ENCODE assay signal across 11 cellular contexts in the genomic region with DNA sequence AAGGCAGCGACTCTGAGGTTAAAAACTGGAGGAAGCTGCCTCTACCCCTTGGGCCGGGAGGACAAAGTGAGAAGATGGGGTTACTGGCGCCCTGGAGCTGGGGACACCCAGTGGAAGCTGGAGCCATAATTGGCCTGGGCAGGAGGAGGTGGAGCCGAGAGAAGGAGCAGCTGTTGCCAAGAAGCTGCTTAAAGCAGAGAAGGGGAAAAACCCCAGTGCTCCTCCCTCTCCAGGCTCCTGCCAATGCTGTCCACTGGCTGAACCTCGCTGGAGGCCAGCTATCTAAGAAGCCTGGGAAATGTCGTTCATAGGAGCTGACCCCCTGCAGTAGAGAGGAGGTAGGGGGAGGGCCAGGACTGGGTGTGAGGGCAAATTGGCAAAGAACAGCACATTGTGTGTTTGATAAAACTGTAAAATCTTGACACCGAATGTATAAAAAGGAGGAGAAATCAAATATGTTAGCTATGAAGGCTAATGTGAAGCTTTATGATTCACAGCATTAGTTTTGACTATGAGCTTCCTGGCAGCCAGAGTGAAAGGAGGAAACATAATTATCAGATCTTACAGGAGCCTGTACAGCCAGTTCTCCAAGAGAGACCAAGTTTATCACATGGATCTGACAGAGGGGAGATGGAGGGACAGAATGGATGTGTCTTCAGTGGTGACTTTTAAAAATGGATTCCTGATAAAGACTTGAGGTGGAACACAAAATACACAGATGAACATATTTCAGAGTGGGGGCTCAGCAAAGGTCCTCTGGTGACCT. TPM values are rescaled to one million over a fixed set of nuclear protein-coding genes. Genes with fewer than 3 reads are reported as not detected.
DNase-seq lines count a peak whose midpoint lies in the region; ATAC-seq, FAIRE-seq and TF ChIP-seq lines count a peak whose summit lies in the region.
"Had no signal": no experiment of that assay in that cellular context is flagged by ENCODE, and none has a peak within 500 bp of the region (broad histone marks: within the 10 kb centered on the region; RNA-seq: fewer than 3 reads in every experiment).

No MANE protein-coding gene starts in this region.

- peaks cover 12% of the 10 kb centered on the region for H3K4me1 Mint-ChIP-seq in HFFc6 (ENCODE audit: low read depth)
- H3K4me1 Mint-ChIP-seq in CD8-positive, alpha-beta memory T cell, result peaks cover 0 to 3% (median 0%) of the 10 kb centered on the region in 3 donors
- H3K4me1 Mint-ChIP-seq: activated CD4-positive, alpha-beta memory T cell treated with anti-CD3 and anti-CD28 coated beads, Interleukin-2, amount 10 ng/mL, durations not matched to agents 7 days and 5 days had no signal

- 26% methylated on average over 7 of the region's 7 CpGs for WGBS in GM12878 (ENCODE audit: insufficient coverage, insufficient replicate concordance, low lambda C conversion rate, missing lambda C conversion rate)

- no peak for TF ChIP-seq EP300 in GM12878 (IDR thresholded peaks at IDR 0.05; ENCODE audit: borderline replicate concordance in 1 of 2, control insufficient read depth in 1 of 2, low read depth in 2 of 2, low read length in 2 of 2)

- CTCF ChIA-PET in GM12878 (lab: Yijun Ruan, JAX), result interaction anchor here (0.8 kb wide), 1 partner anchor 34 kb away, joined by 3 read pairs; no protein-coding TSS in a partner anchor
- CTCF ChIA-PET in CD8-positive, alpha-beta memory T cell (lab: Charles Lee), result interaction anchor here (0.7 to 1.4 kb wide), 3 partner anchors 26 to 105 kb away, joined by 3 to 4 read pairs (median 3); no protein-coding TSS in a partner anchor

- TF ChIP-seq POLR2A in GM12878 (IDR thresholded peaks at IDR 0.05; ENCODE audit: low read depth, low read length), result no peak

- no peak overlapping the region for H3K4me2 ChIP-seq in GM12878 (ENCODE audit: control insufficient read depth, insufficient read depth)

- H3K4me1 ChIP-seq in GM12878 (ENCODE audit: control insufficient read depth, insufficient read depth, low read length), result no peaks in the 10 kb centered on the region
- no peaks in the 10 kb centered on the region for H3K4me1 ChIP-seq in CD8-positive, alpha-beta memory T cell (ENCODE audit: insufficient read depth, low read length)

- H3K36me3 ChIP-seq in GM12878 (ENCODE audit: control insufficient read depth in 2 of 2, insufficient read depth in 2 of 2, low read length in 1 of 2), result no peaks in the 10 kb centered on the region
- no peaks in the 10 kb centered on the region for H3K36me3 ChIP-seq in CD8-positive, alpha-beta memory T cell (ENCODE audit: insufficient read depth, low read length)

- intact Hi-C loops in GM12878 (cut with micrococcal nuclease; ENCODE audit: unreplicated experiment), result no loop called here

- no peaks in the 10 kb centered on the region; a peak in 3 of 4 replicates for H3K27me3 ChIP-seq in GM12878 (replicated peaks in 1 of 2; ENCODE audit: control insufficient read depth in 2 of 2, insufficient read depth in 2 of 2, low read length in 1 of 2)
- peaks cover 22% of the 10 kb centered on the region for H3K27me3 ChIP-seq in CD8-positive, alpha-beta memory T cell (ENCODE audit: insufficient read depth, low read length, poor library complexity, severe bottlenecking)

- no peaks in the 10 kb centered on the region for H3K9me3 ChIP-seq in GM12878 (replicated peaks; ENCODE audit: control insufficient read depth, insufficient read depth, low read length)
- H3K9me3 ChIP-seq in CD8-positive, alpha-beta memory T cell (ENCODE audit: low read length), result no peaks in the 10 kb centered on the region

- H3K9ac ChIP-seq in GM12878 (ENCODE audit: control insufficient read depth, insufficient read depth, low read length), result no peak overlapping the region

- H3K27me3 Mint-ChIP-seq in HFFc6 (ENCODE audit: insufficient read depth), result peaks cover 2% of the 10 kb centered on the region
- H3K27me3 Mint-ChIP-seq in CD8-positive, alpha-beta memory T cell, result peaks cover 35 to 52% of the 10 kb centered on the region in 2 donors

- no peaks in the 10 kb centered on the region for H3K9me3 Mint-ChIP-seq in HFFc6
- no peaks in the 10 kb centered on the region for H3K9me3 Mint-ChIP-seq in CD8-positive, alpha-beta memory T cell
- H3K9me3 Mint-ChIP-seq: activated CD4-positive, alpha-beta memory T cell treated with anti-CD3 and anti-CD28 coated beads, Interleukin-2, amount 10 ng/mL, durations not matched to agents 7 days and 5 days had no signal

- H2AFZ ChIP-seq in GM12878 (ENCODE audit: control insufficient read depth, low read depth, low read length), result no peak overlapping the region

- peaks cover 5% of the 10 kb centered on the region; the same call in 1 of the 2 replicates for H3K36me3 Mint-ChIP-seq in HFFc6 (ENCODE audit: low read depth)
- H3K36me3 Mint-ChIP-seq in CD8-positive, alpha-beta memory T cell, result peaks cover 0 to 3% (median 0%) of the 10 kb centered on the region in 3 donors

- peak; percentile 81 for ATAC-seq in GM12878
- ATAC-seq in HG03469 (IDR thresholded peaks at IDR 0.05; ENCODE audit: unreplicated experiment), result no peak
- ATAC-seq in HG02642 (IDR thresholded peaks at IDR 0.05; ENCODE audit: poor library complexity, unreplicated experiment), result no peak

- no peaks in the 10 kb centered on the region for H4K20me1 ChIP-seq in GM12878 (ENCODE audit: control insufficient read depth, insufficient read depth)

- RAD21 ChIA-PET in GM12878 (lab: Charles Lee; ENCODE audit: unreplicated experiment), result interaction anchor here (0.7 kb wide), 1 partner anchor 350 kb away, joined by 3 read pairs; no protein-coding TSS in a partner anchor

- BruUV-seq in GM12878 (replicated peaks; lab: Mats Ljungman, UMichigan), result no TSS peak

- in situ Hi-C loops in GM12878 (cut with MboI), result no loop called here

- FAIRE-seq in GM12878 (lab: Jason Lieb, UNC), result no peak

- peak; percentile 74 for DNase-seq in A172 (ENCODE audit: low spot score)
- peak; percentile 58 for DNase-seq in HFFc6
- no peak for DNase-seq in GM12878 (ENCODE audit: low read depth, low spot score)
- peak; percentile 94 for DNase-seq in iris pigment epithelial cell (ENCODE audit: low read depth)
- no peak for DNase-seq in CD8-positive, alpha-beta memory T cell
- DNase-seq in inferior parietal cortex (ENCODE audit: extremely low spot score), result no peak
- DNase-seq: activated CD4-positive, alpha-beta memory T cell treated with anti-CD3 and anti-CD28 coated beads, Interleukin-2, amount 10 ng/mL, durations not matched to agents 7 days and 5 days; DND-41 had no signal

- TF ChIP-seq CTCF in HFFc6 (IDR thresholded peaks at IDR 0.05) (no peak), GM12878 (IDR thresholded peaks at IDR 0.05 in 2 of 3, conservative IDR thresholded peaks at IDR 0.05 in 1 of 3; ENCODE audit: control insufficient read depth in 2 of 3, extremely low read depth in 1 of 3, insufficient read depth in 1 of 3, low read depth in 3 of 3, low read length in 3 of 3) (no peak)

- H3K27ac Mint-ChIP-seq in HFFc6, result no peak overlapping the region
- no peak overlapping the region for H3K27ac Mint-ChIP-seq in CD8-positive, alpha-beta memory T cell
- H3K27ac Mint-ChIP-seq: activated CD4-positive, alpha-beta memory T cell treated with anti-CD3 and anti-CD28 coated beads, Interleukin-2, amount 10 ng/mL, durations not matched to agents 7 days and 5 days had no signal

- H3K4me3 ChIP-seq in GM12878, result no peak overlapping the region
- H3K4me3 ChIP-seq in CD8-positive, alpha-beta memory T cell (ENCODE audit: low read length), result no peak overlapping the region

- H3K4me3 Mint-ChIP-seq in HFFc6, result no peak overlapping the region
- H3K4me3 Mint-ChIP-seq in CD8-positive, alpha-beta memory T cell, result no peak overlapping the region
- H3K4me3 Mint-ChIP-seq: activated CD4-positive, alpha-beta memory T cell treated with anti-CD3 and anti-CD28 coated beads, Interleukin-2, amount 10 ng/mL, durations not matched to agents 7 days and 5 days had no signal

- TF ChIP-seq RAD21 in GM12878 (IDR thresholded peaks at IDR 0.05; ENCODE audit: insufficient read depth, low read depth, low read length), result no peak

- H3K27ac ChIP-seq in GM12878 (ENCODE audit: control insufficient read depth, insufficient read depth), result no peak overlapping the region
- no peak overlapping the region for H3K27ac ChIP-seq in CD8-positive, alpha-beta memory T cell (ENCODE audit: low read depth, low read length)
- H3K27ac ChIP-seq: epithelial cell of prostate had no signal

- no peaks in the 10 kb centered on the region for H3K79me2 ChIP-seq in GM12878 (ENCODE audit: control insufficient read depth, insufficient read depth, low read length)

- POLR2A ChIA-PET in GM12878 (lab: Charles Lee), result no interaction called here
- POLR2A ChIA-PET in CD8-positive, alpha-beta memory T cell (lab: Charles Lee), result no interaction called here

- SMC1A ChIA-PET in GM12878 (lab: Charles Lee; ENCODE audit: uncharacterized antibody, unreplicated experiment), result interaction anchor here (1.1 kb wide), 1 partner anchor 10 kb away, joined by 3 read pairs; no protein-coding TSS in a partner anchor

RNA-seq across cellular contexts. Expression of gene HHIPL1, which starts 9.5 kb away (rescaled TPM):
- total RNA-seq in A172 (2014; rRNA removed; shearing (Covaris generic)), result not detected in 2 replicates
- total RNA-seq in HFFc6 (2021; fragmentation: NEBNext Ultra II Directional; extraction: Animal tissue kit (Norgen Biotek cat#: 25700)), result 1 to 10 TPM in 5 of 6 experiments, under 1 TPM in 1; 0.99 to 2.8 (median 1.3) TPM
- 1.0 and 1.5 TPM in 2 replicates for total RNA-seq in GM12878 (2013; cell fraction: nucleolus; rRNA removed)
- total RNA-seq in GM12878 (2014; rRNA removed) (not detected in 2 replicates), GM12878 (2014; rRNA removed; fragmentation: Illumina TruSeq; extraction: Trizol) (not detected in 2 replicates), GM12878 (2021) (not detected in 2 replicates)
- polyA plus RNA-seq in GM12878 (2011; ENCODE audit: low read depth), result not detected
- polyA plus RNA-seq in GM12878 (2011; rRNA removed) (0.03 TPM in 1 of 2 replicates, not detected in the other), GM12878 (2014; fragmentation: Illumina TruSeq; extraction: Trizol) (not detected in 2 replicates), GM12878 (2014; fragmentation: Nextera tagmentation; extraction: Ambion mirVana) (not detected), GM12878 (2014; rRNA removed) (not detected in 2 replicates), GM12878 (2016; fragmentation: Nextera tagmentation; extraction: Ambion mirVana) (under 1 TPM in 1 of 2 experiments, not detected in 1; 0.09 TPM)
- polyA plus RNA-seq in GM12878 (2011; cell fraction: cytosol; rRNA removed), result 0.03 TPM in 2 replicates
- 0.07 and 0.09 TPM in 2 replicates for polyA plus RNA-seq in GM12878 (2011; cell fraction: nucleus; rRNA removed)
- 0.03 TPM in 1 of 2 replicates, not detected in the other for polyA plus RNA-seq in GM12878 (2012)
- 0.10 TPM in 1 of 2 replicates, not detected in the other for polyA minus RNA-seq in GM12878 (2011; rRNA and poly(A)+ RNA removed)
- not detected in 2 replicates for polyA minus RNA-seq in GM12878 (2011; cell fraction: cytosol; rRNA and poly(A)+ RNA removed)
- polyA minus RNA-seq in GM12878 (2011; cell fraction: nucleus; rRNA and poly(A)+ RNA removed), result 0.10 and 0.12 TPM in 2 replicates
- under 1 TPM in 1 of 2 experiments, not detected in 1; 0.04 TPM for total RNA-seq in CD8-positive, alpha-beta memory T cell
- polyA plus RNA-seq in CD8-positive, alpha-beta memory T cell, result not detected

RNA-seq across cellular contexts. Expression of gene CYP46A1, which starts 29.7 kb away (rescaled TPM):
- 0.12 and 0.96 TPM in 2 replicates for total RNA-seq in A172 (2014; rRNA removed; shearing (Covaris generic))
- under 1 TPM; 0.28 to 0.62 (median 0.49) TPM for total RNA-seq in HFFc6 (2021; fragmentation: NEBNext Ultra II Directional; extraction: Animal tissue kit (Norgen Biotek cat#: 25700))
- 0.10 and 0.17 TPM in 2 replicates for total RNA-seq in GM12878 (2013; cell fraction: nucleolus; rRNA removed)
- total RNA-seq in GM12878 (2014; rRNA removed) (not detected in 2 replicates), GM12878 (2014; rRNA removed; fragmentation: Illumina TruSeq; extraction: Trizol) (not detected in 2 replicates), GM12878 (2021) (not detected in 2 replicates)
- not detected for polyA plus RNA-seq in GM12878 (2011; ENCODE audit: low read depth)
- polyA plus RNA-seq in GM12878 (2011; rRNA removed) (0.01 and 0.04 TPM in 2 replicates), GM12878 (2014; fragmentation: Illumina TruSeq; extraction: Trizol) (not detected in 2 replicates), GM12878 (2014; fragmentation: Nextera tagmentation; extraction: Ambion mirVana) (not detected), GM12878 (2014; rRNA removed) (not detected in 2 replicates), GM12878 (2016; fragmentation: Nextera tagmentation; extraction: Ambion mirVana) (under 1 TPM in 1 of 2 experiments, not detected in 1; 0.11 TPM)
- 0.09 TPM in 1 of 2 replicates, not detected in the other for polyA plus RNA-seq in GM12878 (2011; cell fraction: cytosol; rRNA removed)
- polyA plus RNA-seq in GM12878 (2011; cell fraction: nucleus; rRNA removed), result 0.19 and 0.25 TPM in 2 replicates
- 0.10 TPM in 1 of 2 replicates, not detected in the other for polyA plus RNA-seq in GM12878 (2012)
- polyA minus RNA-seq in GM12878 (2011; rRNA and poly(A)+ RNA removed), result not detected in 2 replicates
- not detected in 2 replicates for polyA minus RNA-seq in GM12878 (2011; cell fraction: cytosol; rRNA and poly(A)+ RNA removed)
- polyA minus RNA-seq in GM12878 (2011; cell fraction: nucleus; rRNA and poly(A)+ RNA removed), result not detected in 2 replicates
- under 1 TPM; 0.07 to 0.20 TPM for total RNA-seq in CD8-positive, alpha-beta memory T cell
- not detected for polyA plus RNA-seq in CD8-positive, alpha-beta memory T cell

RNA-seq across cellular contexts. Expression of gene CCDC85C, which starts 50.4 kb away (rescaled TPM):
- 49.6 and 84.9 TPM in 2 replicates for total RNA-seq in A172 (2014; rRNA removed; shearing (Covaris generic))
- total RNA-seq in HFFc6 (2021; fragmentation: NEBNext Ultra II Directional; extraction: Animal tissue kit (Norgen Biotek cat#: 25700)), result 10 to 100 TPM; 31.3 to 41.4 (median 34.3) TPM
- total RNA-seq in GM12878 (2013; cell fraction: nucleolus; rRNA removed), result 3.0 and 3.1 TPM in 2 replicates
- total RNA-seq in GM12878 (2014; rRNA removed) (1.6 and 2.1 TPM in 2 replicates), GM12878 (2014; rRNA removed; fragmentation: Illumina TruSeq; extraction: Trizol) (0.92 and 0.94 TPM in 2 replicates), GM12878 (2021) (3.0 and 3.4 TPM in 2 replicates)
- 1.0 TPM for polyA plus RNA-seq in GM12878 (2011; ENCODE audit: low read depth)
- polyA plus RNA-seq in GM12878 (2011; rRNA removed) (2.1 and 3.6 TPM in 2 replicates), GM12878 (2014; fragmentation: Illumina TruSeq; extraction: Trizol) (0.68 and 1.2 TPM in 2 replicates), GM12878 (2014; fragmentation: Nextera tagmentation; extraction: Ambion mirVana) (under 1 TPM; 0.03 to 0.07 TPM), GM12878 (2014; rRNA removed) (1.8 and 2.9 TPM in 2 replicates), GM12878 (2016; fragmentation: Nextera tagmentation; extraction: Ambion mirVana) (under 1 TPM; 0.15 to 0.19 TPM)
- 5.1 and 6.1 TPM in 2 replicates for polyA plus RNA-seq in GM12878 (2011; cell fraction: cytosol; rRNA removed)
- 6.0 and 6.8 TPM in 2 replicates for polyA plus RNA-seq in GM12878 (2011; cell fraction: nucleus; rRNA removed)
- polyA plus RNA-seq in GM12878 (2012), result 1.3 and 1.5 TPM in 2 replicates
- 2.9 and 8.9 TPM in 2 replicates for polyA minus RNA-seq in GM12878 (2011; rRNA and poly(A)+ RNA removed)
- 6.1 and 7.9 TPM in 2 replicates for polyA minus RNA-seq in GM12878 (2011; cell fraction: cytosol; rRNA and poly(A)+ RNA removed)
- polyA minus RNA-seq in GM12878 (2011; cell fraction: nucleus; rRNA and poly(A)+ RNA removed), result 1.2 and 2.1 TPM in 2 replicates
- 1 to 10 TPM; 4.2 to 5.3 TPM for total RNA-seq in CD8-positive, alpha-beta memory T cell
- 1.2 TPM for polyA plus RNA-seq in CD8-positive, alpha-beta memory T cell

Comparison
In these comparisons a context has a peak if more than half of its experiments do, and no peak if none do; other contexts are left out.
1. DNase-seq: peak in A172 (single experiment), HFFc6 (single experiment) and iris pigment epithelial cell (single experiment); none in GM12878 (single experiment), CD8-positive, alpha-beta memory T cell (0 of 5) and inferior parietal cortex (single experiment).